ENCODE assay signal across 9 cellular contexts in the genomic region with DNA sequence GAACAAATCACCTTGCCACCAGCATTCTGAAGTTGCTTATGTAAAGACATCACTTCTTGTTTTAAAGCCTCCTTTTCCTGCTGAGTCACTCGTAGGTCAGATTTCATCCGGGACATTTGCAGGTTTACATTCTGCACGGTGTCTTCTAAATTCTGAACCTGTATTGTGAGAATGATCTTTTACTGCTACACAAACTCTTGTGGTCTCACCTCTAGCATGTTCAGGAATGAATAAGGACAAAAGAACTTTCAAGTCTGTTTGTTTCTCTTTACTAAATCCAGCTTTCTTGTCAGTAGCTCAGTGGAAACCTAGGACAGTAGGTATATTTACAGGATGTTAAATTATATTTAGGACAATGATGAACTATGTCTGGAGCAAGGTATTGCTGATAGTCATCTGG.
DNase-seq lines count a peak whose midpoint lies in the region; ATAC-seq and TF ChIP-seq lines count a peak whose summit lies in the region.
"Had no signal": no experiment of that assay in that cellular context is flagged by ENCODE, and none has a peak within 500 bp of the region (broad histone marks: within the 10 kb centered on the region; RNA-seq: fewer than 3 reads in every experiment).

No MANE protein-coding gene starts in this region.

- TF ChIP-seq CTCF in osteoblast (IDR thresholded peaks at IDR 0.05; ENCODE audit: extremely low read depth, low read depth, low read length): no peak

- H3K36me3 Mint-ChIP-seq in IgD-negative memory B cell: peaks cover 3% of the 10 kb centered on the region

- H3K4me3 Mint-ChIP-seq in IgD-negative memory B cell: no peak overlapping the region

- intact Hi-C loops in head of caudate nucleus (cut with DNase I): no loop called here

- no peak overlapping the region for H2AFZ ChIP-seq in osteoblast (ENCODE audit: low read length)

- peaks cover 3 to 5% (median 4%) of the 10 kb centered on the region in 3 donors for H3K4me1 Mint-ChIP-seq in IgD-negative memory B cell

- peaks cover 15% of the 10 kb centered on the region for H3K4me1 ChIP-seq in osteoblast (ENCODE audit: insufficient read depth, low read length)

- peaks cover 38% of the 10 kb centered on the region for H3K36me3 ChIP-seq in osteoblast (ENCODE audit: insufficient read depth, low read length)
- H3K36me3 ChIP-seq: ovary had no signal

- peak overlapping the region in 2 of 3 donors; percentile 67 to 73 for H3K27ac Mint-ChIP-seq in IgD-negative memory B cell

- H3K27me3 Mint-ChIP-seq in IgD-negative memory B cell: no peaks in the 10 kb centered on the region

- no peaks in the 10 kb centered on the region for H3K79me2 ChIP-seq in osteoblast (ENCODE audit: insufficient read depth, low read length)

- peak overlapping the region; percentile 64 for H3K27ac ChIP-seq in osteoblast (ENCODE audit: low read depth, low read length)
- H3K27ac ChIP-seq: ovary had no signal

- H3K9me3 ChIP-seq in osteoblast (ENCODE audit: low read depth, low read length): no peaks in the 10 kb centered on the region
- H3K9me3 ChIP-seq: ovary had no signal

- no peaks in the 10 kb centered on the region for H4K20me1 ChIP-seq in osteoblast (ENCODE audit: insufficient read depth, low read length)

- no peak for ATAC-seq in HG02973 (IDR thresholded peaks at IDR 0.05; ENCODE audit: unreplicated experiment)

- H3K4me2 ChIP-seq in osteoblast (ENCODE audit: insufficient read depth, low read length): no peak overlapping the region

- DNase-seq in NCI-H2029 (lab: John Stamatoyannopoulos, UW) (peak; percentile 30), NCI-H2029 treated with DMSO at 0.1 percent for 48 hours (lab: John Stamatoyannopoulos, UW) (no peak), astrocyte of the hippocampus (ENCODE audit: low read depth, low spot score) (peak; percentile 39), osteoblast (ENCODE audit: insufficient read length, low spot score, missing footprints) (peak; percentile 57), head of caudate nucleus (no peak), pons (ENCODE audit: low spot score) (no peak)
- DNase-seq: ovary had no signal

- no peaks in the 10 kb centered on the region for H3K27me3 ChIP-seq in osteoblast (ENCODE audit: insufficient read depth, low read length)
- H3K27me3 ChIP-seq: ovary had no signal

- no peak overlapping the region for H3K4me3 ChIP-seq in osteoblast (ENCODE audit: insufficient read depth, low read length)
- H3K4me3 ChIP-seq: ovary had no signal

- no peaks in the 10 kb centered on the region for H3K9me3 Mint-ChIP-seq in IgD-negative memory B cell

Comparison
In these comparisons a context has a peak if more than half of its experiments do, and no peak if none do; other contexts are left out.
1. DNase-seq: peak in NCI-H2029 (single experiment), astrocyte of the hippocampus (single experiment) and osteoblast (single experiment); none in NCI-H2029 treated with DMSO at 0.1 percent for 48 hours (single experiment), head of caudate nucleus (0 of 42) and pons (single experiment).